Comparison of ENCODE assay signal across 1 cellular context in the genomic region with DNA sequence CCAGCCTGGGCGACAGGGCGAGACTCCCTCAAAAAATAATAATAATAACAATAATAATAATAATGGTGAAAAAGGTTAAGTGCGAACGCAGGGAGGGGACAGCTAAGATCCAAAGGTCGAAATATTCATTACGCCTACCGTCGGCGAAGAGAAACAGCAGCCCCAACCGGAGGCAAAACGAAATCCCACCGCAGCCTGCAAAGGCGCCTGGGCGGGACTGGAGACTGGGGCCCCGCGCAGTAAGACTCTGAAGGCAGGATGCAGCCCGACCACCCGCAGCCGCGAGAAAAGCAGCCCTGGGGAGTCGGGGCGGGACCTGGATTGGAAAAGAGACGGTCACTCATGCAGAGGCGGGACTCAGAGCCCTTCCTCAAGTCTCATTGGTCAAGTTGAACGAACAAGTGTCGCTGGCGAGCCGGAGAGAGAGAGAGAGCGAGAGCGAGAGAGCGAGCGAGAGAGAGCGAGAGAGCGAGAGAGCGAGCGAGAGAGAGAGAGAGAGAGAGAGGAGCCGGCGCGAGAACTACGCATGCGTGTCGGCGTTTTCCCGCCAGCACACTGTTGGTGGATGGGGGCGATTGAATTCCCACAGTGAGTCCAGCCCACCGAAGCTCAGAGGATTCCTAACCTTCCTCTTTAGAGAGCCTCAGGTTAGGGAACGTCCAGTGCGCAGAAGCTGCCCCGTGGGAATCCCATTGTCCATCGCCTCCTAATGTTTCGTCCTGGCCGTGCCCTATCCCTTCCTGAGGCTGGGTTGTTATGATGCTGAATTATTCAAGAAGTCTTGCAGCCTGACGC.
TF ChIP-seq lines count a peak whose summit lies in the region.

No MANE protein-coding gene starts in this region.

TF ChIP-seq in HEK293, 187 proteins besides CTCF, POLR2A, EP300 and RAD21 (continued from another document):
- TF ChIP-seq, protein P1, sequence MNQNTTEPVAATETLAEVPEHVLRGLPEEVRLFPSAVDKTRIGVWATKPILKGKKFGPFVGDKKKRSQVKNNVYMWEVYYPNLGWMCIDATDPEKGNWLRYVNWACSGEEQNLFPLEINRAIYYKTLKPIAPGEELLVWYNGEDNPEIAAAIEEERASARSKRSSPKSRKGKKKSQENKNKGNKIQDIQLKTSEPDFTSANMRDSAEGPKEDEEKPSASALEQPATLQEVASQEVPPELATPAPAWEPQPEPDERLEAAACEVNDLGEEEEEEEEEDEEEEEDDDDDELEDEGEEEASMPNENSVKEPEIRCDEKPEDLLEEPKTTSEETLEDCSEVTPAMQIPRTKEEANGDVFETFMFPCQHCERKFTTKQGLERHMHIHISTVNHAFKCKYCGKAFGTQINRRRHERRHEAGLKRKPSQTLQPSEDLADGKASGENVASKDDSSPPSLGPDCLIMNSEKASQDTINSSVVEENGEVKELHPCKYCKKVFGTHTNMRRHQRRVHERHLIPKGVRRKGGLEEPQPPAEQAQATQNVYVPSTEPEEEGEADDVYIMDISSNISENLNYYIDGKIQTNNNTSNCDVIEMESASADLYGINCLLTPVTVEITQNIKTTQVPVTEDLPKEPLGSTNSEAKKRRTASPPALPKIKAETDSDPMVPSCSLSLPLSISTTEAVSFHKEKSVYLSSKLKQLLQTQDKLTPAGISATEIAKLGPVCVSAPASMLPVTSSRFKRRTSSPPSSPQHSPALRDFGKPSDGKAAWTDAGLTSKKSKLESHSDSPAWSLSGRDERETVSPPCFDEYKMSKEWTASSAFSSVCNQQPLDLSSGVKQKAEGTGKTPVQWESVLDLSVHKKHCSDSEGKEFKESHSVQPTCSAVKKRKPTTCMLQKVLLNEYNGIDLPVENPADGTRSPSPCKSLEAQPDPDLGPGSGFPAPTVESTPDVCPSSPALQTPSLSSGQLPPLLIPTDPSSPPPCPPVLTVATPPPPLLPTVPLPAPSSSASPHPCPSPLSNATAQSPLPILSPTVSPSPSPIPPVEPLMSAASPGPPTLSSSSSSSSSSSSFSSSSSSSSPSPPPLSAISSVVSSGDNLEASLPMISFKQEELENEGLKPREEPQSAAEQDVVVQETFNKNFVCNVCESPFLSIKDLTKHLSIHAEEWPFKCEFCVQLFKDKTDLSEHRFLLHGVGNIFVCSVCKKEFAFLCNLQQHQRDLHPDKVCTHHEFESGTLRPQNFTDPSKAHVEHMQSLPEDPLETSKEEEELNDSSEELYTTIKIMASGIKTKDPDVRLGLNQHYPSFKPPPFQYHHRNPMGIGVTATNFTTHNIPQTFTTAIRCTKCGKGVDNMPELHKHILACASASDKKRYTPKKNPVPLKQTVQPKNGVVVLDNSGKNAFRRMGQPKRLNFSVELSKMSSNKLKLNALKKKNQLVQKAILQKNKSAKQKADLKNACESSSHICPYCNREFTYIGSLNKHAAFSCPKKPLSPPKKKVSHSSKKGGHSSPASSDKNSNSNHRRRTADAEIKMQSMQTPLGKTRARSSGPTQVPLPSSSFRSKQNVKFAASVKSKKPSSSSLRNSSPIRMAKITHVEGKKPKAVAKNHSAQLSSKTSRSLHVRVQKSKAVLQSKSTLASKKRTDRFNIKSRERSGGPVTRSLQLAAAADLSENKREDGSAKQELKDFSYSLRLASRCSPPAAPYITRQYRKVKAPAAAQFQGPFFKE (tag by site-specific recombination; IDR thresholded peaks at IDR 0.05; ENCODE audit: borderline replicate concordance), result peak; percentile 93; the same call in 1 of the 2 replicates
- TF ChIP-seq ZNF555 (tag by site-specific recombination; conservative IDR thresholded peaks at IDR 0.05), result no peak
- TF ChIP-seq HOXC10 (CRISPR knock-in tag; IDR thresholded peaks at IDR 0.05), result no peak
- peak; percentile 22; the same call in 1 of the 2 replicates for TF ChIP-seq ZNF585B (tag by site-specific recombination; IDR thresholded peaks at IDR 0.05)
- TF ChIP-seq, protein P2, sequence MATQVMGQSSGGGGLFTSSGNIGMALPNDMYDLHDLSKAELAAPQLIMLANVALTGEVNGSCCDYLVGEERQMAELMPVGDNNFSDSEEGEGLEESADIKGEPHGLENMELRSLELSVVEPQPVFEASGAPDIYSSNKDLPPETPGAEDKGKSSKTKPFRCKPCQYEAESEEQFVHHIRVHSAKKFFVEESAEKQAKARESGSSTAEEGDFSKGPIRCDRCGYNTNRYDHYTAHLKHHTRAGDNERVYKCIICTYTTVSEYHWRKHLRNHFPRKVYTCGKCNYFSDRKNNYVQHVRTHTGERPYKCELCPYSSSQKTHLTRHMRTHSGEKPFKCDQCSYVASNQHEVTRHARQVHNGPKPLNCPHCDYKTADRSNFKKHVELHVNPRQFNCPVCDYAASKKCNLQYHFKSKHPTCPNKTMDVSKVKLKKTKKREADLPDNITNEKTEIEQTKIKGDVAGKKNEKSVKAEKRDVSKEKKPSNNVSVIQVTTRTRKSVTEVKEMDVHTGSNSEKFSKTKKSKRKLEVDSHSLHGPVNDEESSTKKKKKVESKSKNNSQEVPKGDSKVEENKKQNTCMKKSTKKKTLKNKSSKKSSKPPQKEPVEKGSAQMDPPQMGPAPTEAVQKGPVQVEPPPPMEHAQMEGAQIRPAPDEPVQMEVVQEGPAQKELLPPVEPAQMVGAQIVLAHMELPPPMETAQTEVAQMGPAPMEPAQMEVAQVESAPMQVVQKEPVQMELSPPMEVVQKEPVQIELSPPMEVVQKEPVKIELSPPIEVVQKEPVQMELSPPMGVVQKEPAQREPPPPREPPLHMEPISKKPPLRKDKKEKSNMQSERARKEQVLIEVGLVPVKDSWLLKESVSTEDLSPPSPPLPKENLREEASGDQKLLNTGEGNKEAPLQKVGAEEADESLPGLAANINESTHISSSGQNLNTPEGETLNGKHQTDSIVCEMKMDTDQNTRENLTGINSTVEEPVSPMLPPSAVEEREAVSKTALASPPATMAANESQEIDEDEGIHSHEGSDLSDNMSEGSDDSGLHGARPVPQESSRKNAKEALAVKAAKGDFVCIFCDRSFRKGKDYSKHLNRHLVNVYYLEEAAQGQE (tag by site-specific recombination; IDR thresholded peaks at IDR 0.05), result peak; percentile 88
- peak; percentile 97 for TF ChIP-seq ZFP37 (tag by site-specific recombination; IDR thresholded peaks at IDR 0.05)
TF ChIP-seq in HEK293: peak in this region for 146.
